18 cellular contexts compared by ENCODE assay signal in the genomic region with DNA sequence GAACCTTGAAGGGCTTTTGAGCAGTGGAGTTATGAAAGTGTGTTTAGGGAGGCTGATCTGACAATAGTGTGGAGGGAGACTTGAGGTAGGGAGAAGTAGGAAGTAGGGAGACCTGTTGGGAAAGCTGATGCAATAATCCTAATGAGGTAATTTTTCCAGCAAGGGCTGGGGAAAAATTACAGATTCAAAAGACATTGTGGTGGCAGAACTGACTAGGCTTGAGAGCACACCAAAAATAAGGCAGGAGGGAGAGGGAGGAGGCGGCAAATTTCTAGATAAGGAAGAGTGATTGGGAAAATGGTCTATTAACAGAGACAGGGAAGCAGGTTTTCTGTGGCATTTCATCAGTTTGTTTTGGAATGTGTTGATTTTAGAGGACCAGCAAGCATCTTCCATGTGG. TPM values are rescaled to one million over a fixed set of nuclear protein-coding genes. Genes with fewer than 3 reads are reported as not detected.
DNase-seq lines count a peak whose midpoint lies in the region; ATAC-seq and TF ChIP-seq lines count a peak whose summit lies in the region.
"Had no signal": no experiment of that assay in that cellular context is flagged by ENCODE, and none has a peak within 500 bp of the region (broad histone marks: within the 10 kb centered on the region; RNA-seq: fewer than 3 reads in every experiment).

No MANE protein-coding gene starts in this region.

- H3K36me3 ChIP-seq in GM23338 (ENCODE audit: insufficient read depth) = no peaks in the 10 kb centered on the region
- H3K36me3 ChIP-seq in mesodermal cell (ENCODE audit: control insufficient read depth, insufficient read depth, low read length) = no peaks in the 10 kb centered on the region
- H3K36me3 ChIP-seq: ovary had no signal

- WGBS in mesodermal cell (ENCODE audit: insufficient coverage in 2 of 2), 2 experiments = 88 to 93% methylated on average over 1 of the region's 1 CpG

- POLR2A ChIA-PET in WTC11 (lab: Charles Lee) = interaction anchor here (0.6 to 1.5 kb wide), 4 partner anchors 17 to 98 kb away, joined by 3 to 6 read pairs (median 4); partner anchors contain the start of gene ATF6B

- H3K4me1 ChIP-seq in GM23338 (ENCODE audit: insufficient read depth) = peaks cover 25% of the 10 kb centered on the region
- peaks cover 11% of the 10 kb centered on the region for H3K4me1 ChIP-seq in mesodermal cell (ENCODE audit: control insufficient read depth, insufficient read depth, low read length, poor library complexity, severe bottlenecking)

- H3K9me3 Mint-ChIP-seq in GM23338 = no peaks in the 10 kb centered on the region; the same call in 2 of the 3 replicates
- H3K9me3 Mint-ChIP-seq in WTC11 = no peaks in the 10 kb centered on the region
- H3K9me3 Mint-ChIP-seq: activated CD4-positive, alpha-beta T cell treated with anti-CD3 and anti-CD28 coated beads, Interleukin-2, amount 10 ng/mL, durations not matched to agents 24 days and 14 days; activated naive CD4-positive, alpha-beta T cell treated with anti-CD3 and anti-CD28 coated beads for 36 hours had no signal

- no peak for DNase-seq in GM23338 (ENCODE audit: low spot score)
- DNase-seq in WTC11 (ENCODE audit: low spot score) = no peak
- no peak for DNase-seq in NOMO-1 treated with dmso at 0.1 percent for 144 hours (lab: John Stamatoyannopoulos, UW; ENCODE audit: unreplicated experiment)
- no peak for DNase-seq in NCI-H1436 treated with DMSO at 0.1 percent for 48 hours (lab: John Stamatoyannopoulos, UW)
- DNase-seq: activated CD4-positive, alpha-beta T cell treated with anti-CD3 and anti-CD28 coated beads, Interleukin-2, amount 10 ng/mL, durations not matched to agents 24 days and 14 days; activated naive CD4-positive, alpha-beta T cell treated with anti-CD3 and anti-CD28 coated beads for 36 hours; activated T-cell treated with anti-CD3 and anti-CD28 coated beads for 4 hours; dorsolateral prefrontal cortex; NCI-H1092; NCI-H774; ovary; stimulated activated CD4-positive, alpha-beta T cell treated with anti-CD3 and anti-CD28 coated beads, Interleukin-4, amount 100 ng/mL, for 24 hours; stimulated activated CD8-positive, alpha-beta memory T cell treated with anti-CD3 and anti-CD28 coated beads, Interleukin-4, amount 100 ng/mL, for 48 hours had no signal

- H4K20me1 ChIP-seq in GM23338 (replicated peaks; ENCODE audit: insufficient read depth) = 0 out of 2 replicates have a peak, but pooled peaks cover 4% of the 10 kb centered on the region

- CTCF ChIA-PET in WTC11 (lab: Charles Lee) = interaction anchor here (0.9 to 1.1 kb wide), 2 partner anchors 14 to 16 kb away, joined by 3 read pairs; partner anchors contain the start of gene FKBPL

- peak overlapping the region; percentile 45 for H3K4me2 ChIP-seq in GM23338

- H3K4me1 Mint-ChIP-seq in GM23338 (peaks cover 41% of the 10 kb centered on the region), WTC11 (peaks cover 38% of the 10 kb centered on the region)

- H3F3A ChIP-seq in GM23338 (replicated peaks; ENCODE audit: low read depth) = peaks cover 8% of the 10 kb centered on the region

- ATAC-seq in GM23338 (no peak), WTC11 (no peak), HG02610 (IDR thresholded peaks at IDR 0.05; ENCODE audit: unreplicated experiment) (no peak)

- peak overlapping the region; percentile 29 for H3K4me3 Mint-ChIP-seq in GM23338
- H3K4me3 Mint-ChIP-seq in WTC11 = no peak overlapping the region
- H3K4me3 Mint-ChIP-seq: activated CD4-positive, alpha-beta T cell treated with anti-CD3 and anti-CD28 coated beads, Interleukin-2, amount 10 ng/mL, durations not matched to agents 24 days and 14 days; activated naive CD4-positive, alpha-beta T cell treated with anti-CD3 and anti-CD28 coated beads for 36 hours had no signal

- H2AFZ ChIP-seq in GM23338 = no peak overlapping the region

- peaks cover 25% of the 10 kb centered on the region for H3K27me3 ChIP-seq in GM23338 (ENCODE audit: insufficient read depth)
- H3K27me3 ChIP-seq: dorsolateral prefrontal cortex, esophagus muscularis mucosa, ovary had no signal

- H3K27ac Mint-ChIP-seq in GM23338 = peak overlapping the region; percentile 79
- peak overlapping the region; percentile 3 for H3K27ac Mint-ChIP-seq in WTC11
- H3K27ac Mint-ChIP-seq: activated CD4-positive, alpha-beta T cell treated with anti-CD3 and anti-CD28 coated beads, Interleukin-2, amount 10 ng/mL, durations not matched to agents 24 days and 14 days had no signal

- H3K36me3 Mint-ChIP-seq in GM23338 (ENCODE audit: low read depth) (no peaks in the 10 kb centered on the region), WTC11 (no peaks in the 10 kb centered on the region)

- TF ChIP-seq CTCF in GM23338 (conservative IDR thresholded peaks at IDR 0.05; ENCODE audit: low read depth in 2 of 2) = no peak
- TF ChIP-seq CTCF in WTC11 (IDR thresholded peaks at IDR 0.05) = no peak

- no peaks in the 10 kb centered on the region for H3K79me2 ChIP-seq in GM23338 (replicated peaks; ENCODE audit: insufficient read depth)

- H3K9me2 ChIP-seq in GM23338 (ENCODE audit: insufficient read depth) = no peaks in the 10 kb centered on the region; the same call in 1 of the 2 replicates

- peaks cover 22% of the 10 kb centered on the region for H3K27me3 Mint-ChIP-seq in GM23338 (ENCODE audit: insufficient read depth, low read depth, poor library complexity)
- peaks cover 47% of the 10 kb centered on the region for H3K27me3 Mint-ChIP-seq in WTC11 (ENCODE audit: low read depth)

- H3K27ac ChIP-seq in GM23338 (ENCODE audit: low read depth) (no peak overlapping the region), mesodermal cell (ENCODE audit: low read depth, low read length, severe bottlenecking) (peak overlapping the region; percentile 70)
- H3K27ac ChIP-seq: esophagus muscularis mucosa had no signal

- no peak overlapping the region for H3K4me3 ChIP-seq in GM23338
- H3K4me3 ChIP-seq in mesodermal cell (ENCODE audit: extremely low read depth, insufficient read depth, low read length, poor library complexity, severe bottlenecking) = no peak overlapping the region
- H3K4me3 ChIP-seq: dorsolateral prefrontal cortex, esophagus muscularis mucosa, ovary had no signal

- no peaks in the 10 kb centered on the region for H3K9me3 ChIP-seq in mesodermal cell (ENCODE audit: control insufficient read depth, low read length)
- H3K9me3 ChIP-seq: esophagus muscularis mucosa, ovary had no signal

TF ChIP-seq in GM23338, 12 proteins besides CTCF, POLR2A, EP300 and RAD21 (continues in another document):
- TF ChIP-seq CREB1 (CRISPR knock-in tag; IDR thresholded peaks at IDR 0.05; ENCODE audit: low read depth) = no peak
- TF ChIP-seq POLR2AphosphoS5 (IDR thresholded peaks at IDR 0.05; ENCODE audit: low read depth) = no peak

TF ChIP-seq in WTC11, 78 proteins besides CTCF, POLR2A, EP300 and RAD21 (continues in another document):
- TF ChIP-seq EMX1 (CRISPR knock-in tag; IDR thresholded peaks at IDR 0.05) = no peak
- TF ChIP-seq ZMAT4 (CRISPR knock-in tag; IDR thresholded peaks at IDR 0.05) = no peak
- TF ChIP-seq ETV6 (CRISPR knock-in tag; IDR thresholded peaks at IDR 0.05) = no peak
- peak; percentile 90 for TF ChIP-seq GABPB1 (CRISPR knock-in tag; IDR thresholded peaks at IDR 0.05)
- no peak for TF ChIP-seq OVOL2 (CRISPR knock-in tag; IDR thresholded peaks at IDR 0.05; ENCODE audit: borderline replicate concordance)
- TF ChIP-seq GRHL2 (CRISPR knock-in tag; IDR thresholded peaks at IDR 0.05; ENCODE audit: insufficient replicate concordance, severe bottlenecking) = no peak
- no peak for TF ChIP-seq ATF2 (CRISPR knock-in tag; IDR thresholded peaks at IDR 0.05; ENCODE audit: borderline replicate concordance, low read depth)

RNA-seq across cellular contexts. Expression of gene PRRT1, which starts 5.5 kb away (rescaled TPM):
- total RNA-seq in GM23338 (2014; rRNA removed; shearing (Covaris generic)) = 1.2 TPM in 1 of 2 replicates, not detected in the other
- 1.7 and 2.7 TPM in 2 replicates for polyA plus RNA-seq in GM23338 (2016; fragmentation: Nextera tagmentation; extraction: Ambion mirVana)
- total RNA-seq in WTC11 (2021) = 1.4 to 2.2 TPM (median 1.6 TPM) in 3 replicates
- 4.9 TPM for polyA plus RNA-seq in mesodermal cell (2013, experiment 1 of 2)
- polyA plus RNA-seq in mesodermal cell (2013, experiment 2 of 2) = 3.4 TPM
- total RNA-seq: kidney epithelial cell, skeletal muscle tissue had no signal

RNA-seq across cellular contexts. Expression of gene PPT2, which starts 7.7 kb away (rescaled TPM):
- total RNA-seq in GM23338 (2014; rRNA removed; shearing (Covaris generic)) = 12.5 and 20.6 TPM in 2 replicates
- 8.9 and 10.1 TPM in 2 replicates for polyA plus RNA-seq in GM23338 (2016; fragmentation: Nextera tagmentation; extraction: Ambion mirVana)
- total RNA-seq in WTC11 (2021) = 30.0 to 33.8 TPM (median 31.6 TPM) in 3 replicates
- polyA plus RNA-seq in mesodermal cell (2013, experiment 1 of 2) = 60.2 TPM
- polyA plus RNA-seq in mesodermal cell (2013, experiment 2 of 2) = 42.3 TPM

RNA-seq across cellular contexts. Expression of gene FKBPL, which starts 16.2 kb away (rescaled TPM):
- total RNA-seq in GM23338 (2014; rRNA removed; shearing (Covaris generic)) = 6.4 and 7.5 TPM in 2 replicates
- polyA plus RNA-seq in GM23338 (2016; fragmentation: Nextera tagmentation; extraction: Ambion mirVana) = 7.6 and 9.6 TPM in 2 replicates
- 8.2 to 9.0 TPM (median 8.4 TPM) in 3 replicates for total RNA-seq in WTC11 (2021)
- 8.8 TPM for polyA plus RNA-seq in mesodermal cell (2013, experiment 1 of 2)
- 6.4 TPM for polyA plus RNA-seq in mesodermal cell (2013, experiment 2 of 2)

RNA-seq across cellular contexts. Expression of gene EGFL8, which starts 18.1 kb away (rescaled TPM):
- 4.7 and 6.1 TPM in 2 replicates for total RNA-seq in GM23338 (2014; rRNA removed; shearing (Covaris generic))
- polyA plus RNA-seq in GM23338 (2016; fragmentation: Nextera tagmentation; extraction: Ambion mirVana) = 5.4 and 7.4 TPM in 2 replicates
- total RNA-seq in WTC11 (2021) = 15.7 to 17.5 TPM (median 17.4 TPM) in 3 replicates
- polyA plus RNA-seq in mesodermal cell (2013, experiment 1 of 2) = 30.7 TPM
- polyA plus RNA-seq in mesodermal cell (2013, experiment 2 of 2) = 29.1 TPM

RNA-seq across cellular contexts. Expression of gene ATF6B, which starts 18.2 kb away (rescaled TPM):
- total RNA-seq in GM23338 (2014; rRNA removed; shearing (Covaris generic)) = 21.7 and 24.9 TPM in 2 replicates
- 25.9 and 26.1 TPM in 2 replicates for polyA plus RNA-seq in GM23338 (2016; fragmentation: Nextera tagmentation; extraction: Ambion mirVana)
- total RNA-seq in WTC11 (2021) = 46.1 to 49.1 TPM (median 47.5 TPM) in 3 replicates
- polyA plus RNA-seq in mesodermal cell (2013, experiment 1 of 2) = 41.8 TPM
- 39.0 TPM for polyA plus RNA-seq in mesodermal cell (2013, experiment 2 of 2)
